ENCODE assay signal across 8 cellular contexts in the genomic region with DNA sequence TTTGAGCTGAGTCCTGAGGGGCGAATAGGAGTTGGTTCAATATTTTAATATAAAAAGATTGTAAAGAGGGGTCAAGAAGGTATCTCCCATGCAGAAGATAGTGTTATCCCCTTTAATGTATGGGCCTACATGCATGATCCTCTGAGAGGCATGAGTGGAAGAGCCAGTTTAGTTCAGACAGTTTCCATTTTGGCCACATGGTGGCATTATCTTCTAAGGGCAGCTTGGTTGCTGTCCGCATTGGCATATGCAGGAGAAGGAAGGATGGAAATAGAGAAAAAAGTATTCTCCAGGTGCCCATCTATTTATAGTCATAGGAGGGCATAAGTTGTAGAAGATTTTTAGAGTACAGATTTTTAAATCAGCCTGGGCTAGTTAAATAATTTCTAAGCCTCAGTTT. TPM values are rescaled to one million over a fixed set of nuclear protein-coding genes. Genes with fewer than 3 reads are reported as not detected.
DNase-seq lines count a peak whose midpoint lies in the region; ATAC-seq and TF ChIP-seq lines count a peak whose summit lies in the region.

No MANE protein-coding gene starts in this region.

- DNase-seq in AG09319 (ENCODE audit: extremely low read depth, low read depth) (no peak), GM12865 (ENCODE audit: low read depth) (peak; percentile 27), RPMI8226 (peak; percentile 12), NOMO-1 treated with dmso at 0.1 percent for 144 hours (lab: John Stamatoyannopoulos, UW; ENCODE audit: unreplicated experiment) (no peak)

- H3K4me1 ChIP-seq in gastroesophageal sphincter = peaks cover 3 to 69% (median 27%) of the 10 kb centered on the region in 3 donors

- H3K9me3 ChIP-seq in gastroesophageal sphincter = no peaks in the 10 kb centered on the region

- no peak for ATAC-seq in gastroesophageal sphincter
- ATAC-seq in HG03521 (IDR thresholded peaks at IDR 0.05; ENCODE audit: unreplicated experiment) = no peak
- no peak for ATAC-seq in GM18519 (IDR thresholded peaks at IDR 0.05; ENCODE audit: low FRiP score, unreplicated experiment)
- ATAC-seq in HG03196 (IDR thresholded peaks at IDR 0.05; ENCODE audit: unreplicated experiment) = no peak

- TF ChIP-seq CTCF in AG09319 (IDR thresholded peaks at IDR 0.05; ENCODE audit: low read depth, low read length) = peak; percentile 26
- TF ChIP-seq CTCF in GM12865 (IDR thresholded peaks at IDR 0.05; ENCODE audit: insufficient read depth, low read depth, low read length, missing control alignments) = peak; percentile 42
- peak in 3 of 4 experiments; percentile 27 to 42 (median 40) for TF ChIP-seq CTCF in gastroesophageal sphincter (IDR thresholded peaks at IDR 0.05)

- WGBS in gastroesophageal sphincter (ENCODE audit: low coverage in 1 of 2), 2 donors = 90 to 97% methylated on average over 1 to 2 of the region's 2 CpGs

- TF ChIP-seq EP300 in gastroesophageal sphincter (IDR thresholded peaks at IDR 0.05) = no peak

- H3K27me3 ChIP-seq in gastroesophageal sphincter = no peaks in the 10 kb centered on the region

- H3K4me3 ChIP-seq in GM12865 (ENCODE audit: low read depth, low read length) (no peak overlapping the region), gastroesophageal sphincter (no peak overlapping the region)

- no peak overlapping the region for H3K27ac ChIP-seq in gastroesophageal sphincter

- TF ChIP-seq POLR2A in gastroesophageal sphincter (IDR thresholded peaks at IDR 0.05) = no peak

- H3K36me3 ChIP-seq in gastroesophageal sphincter = peaks cover 0 to 4% of the 10 kb centered on the region in 2 donors

RNA-seq across cellular contexts. Expression of gene SAMD4A, which starts 5.4 kb away (rescaled TPM):
- total RNA-seq in gastroesophageal sphincter = 100 to 1,000 TPM in 2 of 4 donors, 10 to 100 TPM in 2; 65.2 to 163 (median 89.7) TPM

Comparison
In these comparisons a context has a peak if more than half of its experiments do, and no peak if none do; other contexts are left out.
1. DNase-seq: peak in GM12865 (single experiment) and RPMI8226 (single experiment); none in AG09319 (single experiment) and NOMO-1 treated with dmso at 0.1 percent for 144 hours (single experiment).
2. Peak in every context shown above with its lines, with median percentiles within 50 percentile points of each other: CTCF ChIP-seq.